ENCODE assay signal across 1 cellular context in genomic region chr7:65251851-65252620, GRCh38.
A peak's percentile ranks its signal among the peaks of the same experiment; 100 is the strongest.
TF ChIP-seq lines count a peak whose summit lies in the region.

No MANE protein-coding gene starts in this region.

TF ChIP-seq in HepG2, 621 proteins besides CTCF, POLR2A, EP300 and RAD21 (continued from another document and continues in another):
- TF ChIP-seq, protein P1, sequence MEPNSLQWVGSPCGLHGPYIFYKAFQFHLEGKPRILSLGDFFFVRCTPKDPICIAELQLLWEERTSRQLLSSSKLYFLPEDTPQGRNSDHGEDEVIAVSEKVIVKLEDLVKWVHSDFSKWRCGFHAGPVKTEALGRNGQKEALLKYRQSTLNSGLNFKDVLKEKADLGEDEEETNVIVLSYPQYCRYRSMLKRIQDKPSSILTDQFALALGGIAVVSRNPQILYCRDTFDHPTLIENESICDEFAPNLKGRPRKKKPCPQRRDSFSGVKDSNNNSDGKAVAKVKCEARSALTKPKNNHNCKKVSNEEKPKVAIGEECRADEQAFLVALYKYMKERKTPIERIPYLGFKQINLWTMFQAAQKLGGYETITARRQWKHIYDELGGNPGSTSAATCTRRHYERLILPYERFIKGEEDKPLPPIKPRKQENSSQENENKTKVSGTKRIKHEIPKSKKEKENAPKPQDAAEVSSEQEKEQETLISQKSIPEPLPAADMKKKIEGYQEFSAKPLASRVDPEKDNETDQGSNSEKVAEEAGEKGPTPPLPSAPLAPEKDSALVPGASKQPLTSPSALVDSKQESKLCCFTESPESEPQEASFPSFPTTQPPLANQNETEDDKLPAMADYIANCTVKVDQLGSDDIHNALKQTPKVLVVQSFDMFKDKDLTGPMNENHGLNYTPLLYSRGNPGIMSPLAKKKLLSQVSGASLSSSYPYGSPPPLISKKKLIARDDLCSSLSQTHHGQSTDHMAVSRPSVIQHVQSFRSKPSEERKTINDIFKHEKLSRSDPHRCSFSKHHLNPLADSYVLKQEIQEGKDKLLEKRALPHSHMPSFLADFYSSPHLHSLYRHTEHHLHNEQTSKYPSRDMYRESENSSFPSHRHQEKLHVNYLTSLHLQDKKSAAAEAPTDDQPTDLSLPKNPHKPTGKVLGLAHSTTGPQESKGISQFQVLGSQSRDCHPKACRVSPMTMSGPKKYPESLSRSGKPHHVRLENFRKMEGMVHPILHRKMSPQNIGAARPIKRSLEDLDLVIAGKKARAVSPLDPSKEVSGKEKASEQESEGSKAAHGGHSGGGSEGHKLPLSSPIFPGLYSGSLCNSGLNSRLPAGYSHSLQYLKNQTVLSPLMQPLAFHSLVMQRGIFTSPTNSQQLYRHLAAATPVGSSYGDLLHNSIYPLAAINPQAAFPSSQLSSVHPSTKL (CRISPR knock-in tag; IDR thresholded peaks at IDR 0.05), result peak; percentile 11; the same call in 1 of the 2 replicates
- TF ChIP-seq ZNF256 (CRISPR knock-in tag; conservative IDR thresholded peaks at IDR 0.05) (no peak), PCBP1 (IDR thresholded peaks at IDR 0.05; ENCODE audit: borderline replicate concordance, low read depth, low read length) (no peak), ZMYM3 (CRISPR knock-in tag; IDR thresholded peaks at IDR 0.05) (peak; percentile 77; the same call in 1 of the 2 replicates), TARDBP (CRISPR knock-in tag; IDR thresholded peaks at IDR 0.05) (peak; percentile 53; the same call in 1 of the 2 replicates), ZNF615 (CRISPR knock-in tag; IDR thresholded peaks at IDR 0.05; ENCODE audit: borderline replicate concordance) (0 out of 2 replicates have a peak, but pooled peaks have one; percentile 45), ATF1 (CRISPR knock-in tag; IDR thresholded peaks at IDR 0.05) (no peak), ZBTB42 (CRISPR knock-in tag; IDR thresholded peaks at IDR 0.05) (peak; percentile 67; the same call in 1 of the 2 replicates), ZNF747 (CRISPR knock-in tag; IDR thresholded peaks at IDR 0.05; ENCODE audit: borderline replicate concordance) (peak; percentile 64; the same call in 1 of the 2 replicates), ZNF777 (CRISPR knock-in tag; IDR thresholded peaks at IDR 0.05) (peak; percentile 64), GMEB1 (CRISPR knock-in tag; IDR thresholded peaks at IDR 0.05; ENCODE audit: borderline replicate concordance) (peak; percentile 62; the same call in 1 of the 2 replicates), KLF16 (CRISPR knock-in tag; IDR thresholded peaks at IDR 0.05) (no peak), HOXA9 (CRISPR knock-in tag; IDR thresholded peaks at IDR 0.05; ENCODE audit: borderline replicate concordance) (no peak), RFX5 (IDR thresholded peaks at IDR 0.05; ENCODE audit: low read depth, low read length) (no peak), RFXAP (CRISPR knock-in tag; IDR thresholded peaks at IDR 0.05; ENCODE audit: borderline replicate concordance) (peak; percentile 30), CAMTA2 (CRISPR knock-in tag; IDR thresholded peaks at IDR 0.05; ENCODE audit: borderline replicate concordance) (peak; percentile 64), NR2C2 (CRISPR knock-in tag; IDR thresholded peaks at IDR 0.05; ENCODE audit: borderline replicate concordance) (peak; percentile 48; the same call in 1 of the 2 replicates), ZEB1 (IDR thresholded peaks at IDR 0.05; ENCODE audit: insufficient replicate concordance, low read depth) (no peak), SNAI1 (CRISPR knock-in tag; IDR thresholded peaks at IDR 0.05; ENCODE audit: borderline replicate concordance) (no peak), HDAC2 (CRISPR knock-in tag; IDR thresholded peaks at IDR 0.05) (no peak; the same call in none of the 2 replicates), ZNF264 (CRISPR knock-in tag; IDR thresholded peaks at IDR 0.05) (no peak), CC2D1A (CRISPR knock-in tag; IDR thresholded peaks at IDR 0.05) (no peak), CHCHD3 (CRISPR knock-in tag; IDR thresholded peaks at IDR 0.05) (peak; percentile 8; the same call in 1 of the 2 replicates), ESRRA (CRISPR knock-in tag; IDR thresholded peaks at IDR 0.05; ENCODE audit: low read depth) (no peak; the same call in 1 of the 2 replicates), ZNF484 (CRISPR knock-in tag; IDR thresholded peaks at IDR 0.05; ENCODE audit: borderline replicate concordance, low read depth) (no peak)
- TF ChIP-seq, protein P2, sequence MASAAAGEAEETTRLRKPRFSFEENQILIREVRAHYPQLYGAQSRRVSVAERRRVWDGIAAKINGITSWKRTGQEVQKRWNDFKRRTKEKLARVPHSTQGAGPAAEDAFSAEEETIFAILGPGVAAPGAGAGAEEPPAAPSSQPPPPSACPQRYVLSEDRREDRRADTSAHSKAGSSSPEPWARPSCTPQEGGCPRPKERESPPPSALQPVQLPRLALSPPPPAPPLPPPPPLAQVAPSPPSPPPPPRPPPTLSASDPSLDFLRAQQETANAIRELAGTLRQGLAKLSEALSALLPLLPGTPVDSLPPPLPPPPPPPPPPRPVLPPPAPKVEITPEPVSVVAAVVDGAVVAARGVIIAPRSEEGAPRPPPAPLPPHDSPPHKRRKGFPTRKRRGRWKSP (CRISPR knock-in tag; IDR thresholded peaks at IDR 0.05), result peak; percentile 85
- TF ChIP-seq, protein P3, sequence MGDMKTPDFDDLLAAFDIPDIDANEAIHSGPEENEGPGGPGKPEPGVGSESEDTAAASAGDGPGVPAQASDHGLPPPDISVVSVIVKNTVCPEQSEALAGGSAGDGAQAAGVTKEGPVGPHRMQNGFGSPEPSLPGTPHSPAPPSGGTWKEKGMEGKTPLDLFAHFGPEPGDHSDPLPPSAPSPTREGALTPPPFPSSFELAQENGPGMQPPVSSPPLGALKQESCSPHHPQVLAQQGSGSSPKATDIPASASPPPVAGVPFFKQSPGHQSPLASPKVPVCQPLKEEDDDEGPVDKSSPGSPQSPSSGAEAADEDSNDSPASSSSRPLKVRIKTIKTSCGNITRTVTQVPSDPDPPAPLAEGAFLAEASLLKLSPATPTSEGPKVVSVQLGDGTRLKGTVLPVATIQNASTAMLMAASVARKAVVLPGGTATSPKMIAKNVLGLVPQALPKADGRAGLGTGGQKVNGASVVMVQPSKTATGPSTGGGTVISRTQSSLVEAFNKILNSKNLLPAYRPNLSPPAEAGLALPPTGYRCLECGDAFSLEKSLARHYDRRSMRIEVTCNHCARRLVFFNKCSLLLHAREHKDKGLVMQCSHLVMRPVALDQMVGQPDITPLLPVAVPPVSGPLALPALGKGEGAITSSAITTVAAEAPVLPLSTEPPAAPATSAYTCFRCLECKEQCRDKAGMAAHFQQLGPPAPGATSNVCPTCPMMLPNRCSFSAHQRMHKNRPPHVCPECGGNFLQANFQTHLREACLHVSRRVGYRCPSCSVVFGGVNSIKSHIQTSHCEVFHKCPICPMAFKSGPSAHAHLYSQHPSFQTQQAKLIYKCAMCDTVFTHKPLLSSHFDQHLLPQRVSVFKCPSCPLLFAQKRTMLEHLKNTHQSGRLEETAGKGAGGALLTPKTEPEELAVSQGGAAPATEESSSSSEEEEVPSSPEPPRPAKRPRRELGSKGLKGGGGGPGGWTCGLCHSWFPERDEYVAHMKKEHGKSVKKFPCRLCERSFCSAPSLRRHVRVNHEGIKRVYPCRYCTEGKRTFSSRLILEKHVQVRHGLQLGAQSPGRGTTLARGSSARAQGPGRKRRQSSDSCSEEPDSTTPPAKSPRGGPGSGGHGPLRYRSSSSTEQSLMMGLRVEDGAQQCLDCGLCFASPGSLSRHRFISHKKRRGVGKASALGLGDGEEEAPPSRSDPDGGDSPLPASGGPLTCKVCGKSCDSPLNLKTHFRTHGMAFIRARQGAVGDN (CRISPR knock-in tag; IDR thresholded peaks at IDR 0.05), result peak; percentile 94
- TF ChIP-seq, protein P4, sequence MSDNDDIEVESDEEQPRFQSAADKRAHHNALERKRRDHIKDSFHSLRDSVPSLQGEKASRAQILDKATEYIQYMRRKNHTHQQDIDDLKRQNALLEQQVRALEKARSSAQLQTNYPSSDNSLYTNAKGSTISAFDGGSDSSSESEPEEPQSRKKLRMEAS (IDR thresholded peaks at IDR 0.05), result peak; percentile 79
- TF ChIP-seq, protein P5, sequence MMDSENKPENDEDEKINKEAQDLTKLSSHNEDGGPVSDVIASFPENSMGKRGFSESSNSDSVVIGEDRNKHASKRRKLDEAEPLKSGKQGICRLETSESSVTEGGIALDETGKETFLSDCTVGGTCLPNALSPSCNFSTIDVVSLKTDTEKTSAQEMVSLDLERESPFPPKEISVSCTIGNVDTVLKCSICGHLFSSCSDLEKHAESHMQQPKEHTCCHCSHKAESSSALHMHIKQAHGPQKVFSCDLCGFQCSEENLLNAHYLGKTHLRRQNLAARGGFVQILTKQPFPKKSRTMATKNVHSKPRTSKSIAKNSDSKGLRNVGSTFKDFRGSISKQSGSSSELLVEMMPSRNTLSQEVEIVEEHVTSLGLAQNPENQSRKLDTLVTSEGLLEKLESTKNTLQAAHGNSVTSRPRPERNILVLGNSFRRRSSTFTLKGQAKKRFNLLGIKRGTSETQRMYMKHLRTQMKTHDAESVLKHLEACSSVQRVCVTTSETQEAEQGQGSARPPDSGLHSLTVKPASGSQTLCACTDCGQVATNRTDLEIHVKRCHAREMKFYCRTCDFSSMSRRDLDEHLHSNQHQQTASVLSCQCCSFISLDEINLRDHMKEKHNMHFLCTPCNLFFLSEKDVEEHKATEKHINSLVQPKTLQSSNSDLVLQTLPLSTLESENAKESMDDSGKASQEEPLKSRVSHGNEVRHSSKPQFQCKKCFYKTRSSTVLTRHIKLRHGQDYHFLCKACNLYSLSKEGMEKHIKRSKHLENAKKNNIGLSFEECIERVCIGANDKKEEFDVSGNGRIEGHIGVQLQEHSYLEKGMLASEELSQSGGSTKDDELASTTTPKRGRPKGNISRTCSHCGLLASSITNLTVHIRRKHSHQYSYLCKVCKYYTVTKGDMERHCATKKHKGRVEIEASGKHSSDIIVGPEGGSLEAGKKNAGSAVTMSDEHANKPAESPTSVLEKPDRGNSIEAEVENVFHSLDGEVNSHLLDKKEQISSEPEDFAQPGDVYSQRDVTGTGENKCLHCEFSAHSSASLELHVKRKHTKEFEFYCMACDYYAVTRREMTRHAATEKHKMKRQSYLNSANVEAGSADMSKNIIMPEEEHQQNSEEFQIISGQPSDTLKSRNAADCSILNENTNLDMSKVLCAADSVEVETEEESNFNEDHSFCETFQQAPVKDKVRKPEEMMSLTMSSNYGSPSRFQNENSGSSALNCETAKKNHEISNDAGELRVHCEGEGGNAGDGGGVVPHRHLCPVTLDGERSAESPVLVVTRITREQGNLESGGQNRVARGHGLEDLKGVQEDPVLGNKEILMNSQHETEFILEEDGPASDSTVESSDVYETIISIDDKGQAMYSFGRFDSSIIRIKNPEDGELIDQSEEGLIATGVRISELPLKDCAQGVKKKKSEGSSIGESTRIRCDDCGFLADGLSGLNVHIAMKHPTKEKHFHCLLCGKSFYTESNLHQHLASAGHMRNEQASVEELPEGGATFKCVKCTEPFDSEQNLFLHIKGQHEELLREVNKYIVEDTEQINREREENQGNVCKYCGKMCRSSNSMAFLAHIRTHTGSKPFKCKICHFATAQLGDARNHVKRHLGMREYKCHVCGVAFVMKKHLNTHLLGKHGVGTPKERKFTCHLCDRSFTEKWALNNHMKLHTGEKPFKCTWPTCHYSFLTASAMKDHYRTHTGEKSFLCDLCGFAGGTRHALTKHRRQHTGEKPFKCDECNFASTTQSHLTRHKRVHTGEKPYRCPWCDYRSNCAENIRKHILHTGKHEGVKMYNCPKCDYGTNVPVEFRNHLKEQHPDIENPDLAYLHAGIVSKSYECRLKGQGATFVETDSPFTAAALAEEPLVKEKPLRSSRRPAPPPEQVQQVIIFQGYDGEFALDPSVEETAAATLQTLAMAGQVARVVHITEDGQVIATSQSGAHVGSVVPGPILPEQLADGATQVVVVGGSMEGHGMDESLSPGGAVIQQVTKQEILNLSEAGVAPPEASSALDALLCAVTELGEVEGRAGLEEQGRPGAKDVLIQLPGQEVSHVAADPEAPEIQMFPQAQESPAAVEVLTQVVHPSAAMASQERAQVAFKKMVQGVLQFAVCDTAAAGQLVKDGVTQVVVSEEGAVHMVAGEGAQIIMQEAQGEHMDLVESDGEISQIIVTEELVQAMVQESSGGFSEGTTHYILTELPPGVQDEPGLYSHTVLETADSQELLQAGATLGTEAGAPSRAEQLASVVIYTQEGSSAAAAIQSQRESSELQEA (CRISPR knock-in tag; IDR thresholded peaks at IDR 0.05; ENCODE audit: not compliant biosample characterization), result peak; percentile 40
- TF ChIP-seq, protein P6, sequence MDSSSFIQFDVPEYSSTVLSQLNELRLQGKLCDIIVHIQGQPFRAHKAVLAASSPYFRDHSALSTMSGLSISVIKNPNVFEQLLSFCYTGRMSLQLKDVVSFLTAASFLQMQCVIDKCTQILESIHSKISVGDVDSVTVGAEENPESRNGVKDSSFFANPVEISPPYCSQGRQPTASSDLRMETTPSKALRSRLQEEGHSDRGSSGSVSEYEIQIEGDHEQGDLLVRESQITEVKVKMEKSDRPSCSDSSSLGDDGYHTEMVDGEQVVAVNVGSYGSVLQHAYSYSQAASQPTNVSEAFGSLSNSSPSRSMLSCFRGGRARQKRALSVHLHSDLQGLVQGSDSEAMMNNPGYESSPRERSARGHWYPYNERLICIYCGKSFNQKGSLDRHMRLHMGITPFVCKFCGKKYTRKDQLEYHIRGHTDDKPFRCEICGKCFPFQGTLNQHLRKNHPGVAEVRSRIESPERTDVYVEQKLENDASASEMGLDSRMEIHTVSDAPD (CRISPR knock-in tag; IDR thresholded peaks at IDR 0.05), result no peak
- TF ChIP-seq, protein P7, sequence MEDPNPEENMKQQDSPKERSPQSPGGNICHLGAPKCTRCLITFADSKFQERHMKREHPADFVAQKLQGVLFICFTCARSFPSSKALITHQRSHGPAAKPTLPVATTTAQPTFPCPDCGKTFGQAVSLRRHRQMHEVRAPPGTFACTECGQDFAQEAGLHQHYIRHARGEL (CRISPR knock-in tag; IDR thresholded peaks at IDR 0.05), result no peak; the same call in 1 of the 2 replicates
- TF ChIP-seq, protein P8, sequence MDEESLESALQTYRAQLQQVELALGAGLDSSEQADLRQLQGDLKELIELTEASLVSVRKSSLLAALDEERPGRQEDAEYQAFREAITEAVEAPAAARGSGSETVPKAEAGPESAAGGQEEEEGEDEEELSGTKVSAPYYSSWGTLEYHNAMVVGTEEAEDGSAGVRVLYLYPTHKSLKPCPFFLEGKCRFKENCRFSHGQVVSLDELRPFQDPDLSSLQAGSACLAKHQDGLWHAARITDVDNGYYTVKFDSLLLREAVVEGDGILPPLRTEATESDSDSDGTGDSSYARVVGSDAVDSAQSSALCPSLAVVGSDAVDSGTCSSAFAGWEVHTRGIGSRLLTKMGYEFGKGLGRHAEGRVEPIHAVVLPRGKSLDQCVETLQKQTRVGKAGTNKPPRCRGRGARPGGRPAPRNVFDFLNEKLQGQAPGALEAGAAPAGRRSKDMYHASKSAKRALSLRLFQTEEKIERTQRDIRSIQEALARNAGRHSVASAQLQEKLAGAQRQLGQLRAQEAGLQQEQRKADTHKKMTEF (CRISPR knock-in tag; IDR thresholded peaks at IDR 0.05), result peak; percentile 36; the same call in 1 of the 2 replicates
